In genomic region chr17:48453447-48453846, GRCh38 we compare ENCODE assay signal across 22 cellular contexts. TPM values are rescaled to one million over a fixed set of nuclear protein-coding genes. Genes with fewer than 3 reads are reported as not detected.
DNase-seq lines count a peak whose midpoint lies in the region; ATAC-seq and TF ChIP-seq lines count a peak whose summit lies in the region.
"Had no signal": no experiment of that assay in that cellular context is flagged by ENCODE, and none has a peak within 500 bp of the region (broad histone marks: within the 10 kb centered on the region; RNA-seq: fewer than 3 reads in every experiment).

No MANE protein-coding gene starts in this region.

- intact Hi-C loops in activated CD4-positive, alpha-beta T cell treated with anti-CD3 and anti-CD28 coated beads for 36 hours (cut with DNase I, micrococcal nuclease), result loop anchor here (1.0 to 10.0 kb wide), 2 partner anchors 12 to 349 kb away; partner anchors contain the start of genes CBX1 (in 1 of the 2) and SNX11 (in 1 of the 2)
- intact Hi-C loops in activated CD8-positive, alpha-beta T cell treated with anti-CD3 and anti-CD28 coated beads for 36 hours (cut with micrococcal nuclease), result no loop called here
- intact Hi-C loops in naive thymus-derived CD4-positive, alpha-beta T cell (cut with micrococcal nuclease), result loop anchor here (1.0 kb wide), 4 partner anchors 12 to 40 kb away; no protein-coding TSS in a partner anchor
- intact Hi-C loops in psoas muscle (cut with DNase I), result loop anchor here in 1 of 2 donors (10.0 kb wide), 1 partner anchor 99 kb away; no protein-coding TSS in a partner anchor

- peak overlapping the region; percentile 24 for H3K4me3 Mint-ChIP-seq in activated CD4-positive, alpha-beta T cell treated with anti-CD3 and anti-CD28 coated beads for 36 hours
- H3K4me3 Mint-ChIP-seq in activated CD8-positive, alpha-beta T cell treated with anti-CD3 and anti-CD28 coated beads for 36 hours, result peak overlapping the region; percentile 10
- peak overlapping the region; percentile 56 to 91 (median 79) for H3K4me3 Mint-ChIP-seq in naive thymus-derived CD4-positive, alpha-beta T cell
- H3K4me3 Mint-ChIP-seq: endodermal cell, neural progenitor cell had no signal

- no peak overlapping the region for H3K9ac ChIP-seq in KMS-11
- H3K9ac ChIP-seq: neural progenitor cell had no signal

- H3K27me3 ChIP-seq in KMS-11 (ENCODE audit: insufficient read depth, low read depth) (no peaks in the 10 kb centered on the region), psoas muscle (ENCODE audit: insufficient read depth in 3 of 3, low read length in 2 of 3) (peaks cover 0 to 4% (median 4%) of the 10 kb centered on the region in 3 donors)
- H3K27me3 ChIP-seq in naive thymus-derived CD4-positive, alpha-beta T cell (ENCODE audit: control insufficient read depth in 2 of 2, insufficient read depth in 2 of 2, low read length in 2 of 2), result no peaks in the 10 kb centered on the region
- H3K27me3 ChIP-seq: right atrium auricular region had no signal

- no peaks in the 10 kb centered on the region for H3K79me2 ChIP-seq in KMS-11 (ENCODE audit: insufficient read depth, low read depth)

- peaks cover 2% of the 10 kb centered on the region for H3K36me3 Mint-ChIP-seq in activated CD4-positive, alpha-beta T cell treated with anti-CD3 and anti-CD28 coated beads for 36 hours (ENCODE audit: low read depth)
- H3K36me3 Mint-ChIP-seq in activated CD8-positive, alpha-beta T cell treated with anti-CD3 and anti-CD28 coated beads for 36 hours (ENCODE audit: low read depth), result peaks cover 4% of the 10 kb centered on the region
- H3K36me3 Mint-ChIP-seq in naive thymus-derived CD4-positive, alpha-beta T cell, result peaks cover 0 to 26% (median 0%) of the 10 kb centered on the region in 5 donors
- H3K36me3 Mint-ChIP-seq: neural progenitor cell had no signal

- H3K36me3 ChIP-seq in KMS-11 (ENCODE audit: insufficient read depth), result no peaks in the 10 kb centered on the region
- no peaks in the 10 kb centered on the region for H3K36me3 ChIP-seq in naive thymus-derived CD4-positive, alpha-beta T cell (ENCODE audit: control insufficient read depth in 2 of 3, insufficient read depth in 3 of 3, low read length in 3 of 3)
- no peaks in the 10 kb centered on the region for H3K36me3 ChIP-seq in psoas muscle (ENCODE audit: insufficient read depth in 1 of 2, low read depth in 1 of 2)
- H3K36me3 ChIP-seq: lower lobe of right lung, neural progenitor cell, right atrium auricular region, upper lobe of right lung had no signal

- H3K9me3 ChIP-seq in naive thymus-derived CD4-positive, alpha-beta T cell (ENCODE audit: control insufficient read depth in 2 of 3, low read length in 3 of 3), result no peaks in the 10 kb centered on the region
- H3K9me3 ChIP-seq in psoas muscle, result no peaks in the 10 kb centered on the region
- H3K9me3 ChIP-seq: upper lobe of right lung had no signal

- H3K4me1 Mint-ChIP-seq in activated CD4-positive, alpha-beta T cell treated with anti-CD3 and anti-CD28 coated beads for 36 hours, result peaks cover 69% of the 10 kb centered on the region
- peaks cover 55% of the 10 kb centered on the region for H3K4me1 Mint-ChIP-seq in activated CD8-positive, alpha-beta T cell treated with anti-CD3 and anti-CD28 coated beads for 36 hours (ENCODE audit: low read depth)
- peaks cover 54 to 89% (median 82%) of the 10 kb centered on the region in 7 donors for H3K4me1 Mint-ChIP-seq in naive thymus-derived CD4-positive, alpha-beta T cell

- H2AFZ ChIP-seq in KMS-11 (ENCODE audit: low read depth), result peak overlapping the region; percentile 58
- H2AFZ ChIP-seq: neural progenitor cell had no signal

- H3K4me3 ChIP-seq in KMS-11 (IDR thresholded peaks at IDR 0.05; ENCODE audit: insufficient read depth, low read depth, low read length), result no peak overlapping the region
- peak overlapping the region; percentile 38 for H3K4me3 ChIP-seq in naive thymus-derived CD4-positive, alpha-beta T cell (ENCODE audit: low read length)
- no peak overlapping the region for H3K4me3 ChIP-seq in psoas muscle
- H3K4me3 ChIP-seq: lower lobe of right lung, neural progenitor cell, right atrium auricular region, upper lobe of right lung had no signal

- no peak for TF ChIP-seq CTCF in KMS-11 (conservative IDR thresholded peaks at IDR 0.05; ENCODE audit: low read depth, low read length)
- no peak for TF ChIP-seq CTCF in activated CD8-positive, alpha-beta T cell treated with anti-CD3 and anti-CD28 coated beads for 36 hours (IDR thresholded peaks at IDR 0.05)
- TF ChIP-seq CTCF in psoas muscle (IDR thresholded peaks at IDR 0.05), result no peak

- peaks cover 60% of the 10 kb centered on the region for H3K4me1 ChIP-seq in KMS-11 (ENCODE audit: low read depth, poor library complexity, severe bottlenecking)
- peaks cover 67 to 73% of the 10 kb centered on the region in 2 donors for H3K4me1 ChIP-seq in naive thymus-derived CD4-positive, alpha-beta T cell (ENCODE audit: control insufficient read depth in 2 of 2, insufficient read depth in 2 of 2, low read length in 2 of 2)
- peaks cover 4% of the 10 kb centered on the region for H3K4me1 ChIP-seq in psoas muscle
- H3K4me1 ChIP-seq: neural progenitor cell, upper lobe of right lung had no signal

- no peaks in the 10 kb centered on the region for H3K27me3 Mint-ChIP-seq in activated CD4-positive, alpha-beta T cell treated with anti-CD3 and anti-CD28 coated beads for 36 hours
- no peaks in the 10 kb centered on the region for H3K27me3 Mint-ChIP-seq in activated CD8-positive, alpha-beta T cell treated with anti-CD3 and anti-CD28 coated beads for 36 hours
- no peaks in the 10 kb centered on the region for H3K27me3 Mint-ChIP-seq in naive thymus-derived CD4-positive, alpha-beta T cell

- POLR2A ChIA-PET in activated CD4-positive, alpha-beta T cell treated with anti-CD3 and anti-CD28 coated beads for 36 hours (lab: Charles Lee), result interaction anchor here (1.2 kb wide), 1 partner anchor 14 kb away, joined by 4 read pairs; no protein-coding TSS in a partner anchor
- POLR2A ChIA-PET in activated CD8-positive, alpha-beta T cell treated with anti-CD3 and anti-CD28 coated beads for 36 hours (lab: Charles Lee), result interaction anchor here (0.6 to 5.4 kb wide), 5 partner anchors 11 to 92 kb away, joined by 3 to 58 read pairs (median 3); no protein-coding TSS in a partner anchor
- POLR2A ChIA-PET in naive thymus-derived CD4-positive, alpha-beta T cell (lab: Charles Lee), result interaction anchor here (0.6 to 8.8 kb wide), 14 partner anchors 15 to 187 kb away, joined by 3 to 183 read pairs (median 4); partner anchors contain the start of gene SKAP1

- peak; percentile 13 for ATAC-seq in activated CD4-positive, alpha-beta T cell treated with anti-CD3 and anti-CD28 coated beads for 36 hours
- ATAC-seq in activated CD8-positive, alpha-beta T cell treated with anti-CD3 and anti-CD28 coated beads for 36 hours, result peak; percentile 27
- ATAC-seq in naive thymus-derived CD4-positive, alpha-beta T cell, result peak; percentile 79
- no peak for ATAC-seq in psoas muscle
- ATAC-seq: lower lobe of right lung, Panc1, upper lobe of right lung had no signal

- H3K4me2 ChIP-seq in KMS-11, result peak overlapping the region; percentile 94
- H3K4me2 ChIP-seq: neural progenitor cell had no signal

- no peaks in the 10 kb centered on the region for H3K9me3 Mint-ChIP-seq in activated CD4-positive, alpha-beta T cell treated with anti-CD3 and anti-CD28 coated beads for 36 hours (ENCODE audit: low read depth)
- no peaks in the 10 kb centered on the region for H3K9me3 Mint-ChIP-seq in activated CD8-positive, alpha-beta T cell treated with anti-CD3 and anti-CD28 coated beads for 36 hours
- no peaks in the 10 kb centered on the region for H3K9me3 Mint-ChIP-seq in naive thymus-derived CD4-positive, alpha-beta T cell

- DNase-seq in activated CD4-positive, alpha-beta T cell treated with anti-CD3 and anti-CD28 coated beads for 36 hours, result no peak
- DNase-seq in activated CD4-positive, alpha-beta T cell treated with anti-CD3 and anti-CD28 coated beads, Interleukin-2, amount 50 U/mL, for 4 hours, result no peak
- no peak for DNase-seq in activated CD8-positive, alpha-beta T cell treated with anti-CD3 and anti-CD28 coated beads for 36 hours
- peak in 7 of 9 donors; percentile 58 to 83 (median 77) for DNase-seq in naive thymus-derived CD4-positive, alpha-beta T cell
- DNase-seq in dedifferentiated amniotic fluid mesenchymal stem cell (ENCODE audit: extremely low spot score) (no peak), SIG-M5 treated with dmso at 0.1 percent for 504 hours (lab: John Stamatoyannopoulos, UW; ENCODE audit: unreplicated experiment) (no peak), psoas muscle (no peak)
- DNase-seq: activated effector memory CD4-positive, alpha-beta T cell treated with anti-CD3 and anti-CD28 coated beads, Interleukin-2, amount 50 U/mL, for 16 hours; COR-L47; endodermal cell; GOT3; lower lobe of right lung; NCI-H187; NCI-H510A; stimulated activated CD4-positive, alpha-beta T cell treated with anti-CD3 and anti-CD28 coated beads, Interleukin-2, amount 100 ng/mL, for 48 hours; upper lobe of right lung had no signal

- H4K20me1 ChIP-seq in KMS-11 (ENCODE audit: insufficient read depth), result no peaks in the 10 kb centered on the region

- CTCF ChIA-PET in activated CD4-positive, alpha-beta T cell treated with anti-CD3 and anti-CD28 coated beads for 36 hours (lab: Charles Lee), result interaction anchor here (1.0 to 5.0 kb wide), 15 partner anchors 8 to 140 kb away, joined by 3 to 27 read pairs (median 5); partner anchors contain the start of gene HOXB5
- CTCF ChIA-PET in activated CD8-positive, alpha-beta T cell treated with anti-CD3 and anti-CD28 coated beads for 36 hours (lab: Charles Lee), result interaction anchor here (0.9 to 5.6 kb wide), 11 partner anchors 9 to 140 kb away, joined by 3 to 33 read pairs (median 7); partner anchors contain the start of gene HOXB5
- CTCF ChIA-PET in naive thymus-derived CD4-positive, alpha-beta T cell (lab: Charles Lee), result interaction anchor here (0.6 to 2.8 kb wide), 17 partner anchors 9 to 114 kb away, joined by 3 to 18 read pairs (median 4); no protein-coding TSS in a partner anchor

- H3K27ac ChIP-seq in KMS-11 (peak overlapping the region; percentile 21; the same call in 1 of the 2 replicates), psoas muscle (no peak overlapping the region)
- peak overlapping the region; percentile 32 for H3K27ac ChIP-seq in naive thymus-derived CD4-positive, alpha-beta T cell (ENCODE audit: low read depth, low read length)
- H3K27ac ChIP-seq: lower lobe of right lung, neural progenitor cell, right atrium auricular region, upper lobe of right lung had no signal

- peak overlapping the region; percentile 92 for H3K27ac Mint-ChIP-seq in activated CD4-positive, alpha-beta T cell treated with anti-CD3 and anti-CD28 coated beads for 36 hours
- peak overlapping the region; percentile 89 for H3K27ac Mint-ChIP-seq in activated CD8-positive, alpha-beta T cell treated with anti-CD3 and anti-CD28 coated beads for 36 hours
- peak overlapping the region; percentile 40 to 97 (median 85) for H3K27ac Mint-ChIP-seq in naive thymus-derived CD4-positive, alpha-beta T cell
- H3K27ac Mint-ChIP-seq: endodermal cell, neural progenitor cell had no signal

RNA-seq across cellular contexts. Expression of gene SKAP1, which starts 23.4 kb away (rescaled TPM):
- total RNA-seq in activated CD4-positive, alpha-beta T cell treated with anti-CD3 and anti-CD28 coated beads for 36 hours, result 100 to 1,000 TPM in 1 of 2 experiments, 10 to 100 TPM in 1; 76.1 to 109 TPM
- total RNA-seq in activated CD8-positive, alpha-beta T cell treated with anti-CD3 and anti-CD28 coated beads for 36 hours, result 10 to 100 TPM; 73.9 to 81.3 TPM
- 100 to 1,000 TPM in 4 of 5 experiments, 10 to 100 TPM in 1; 99.3 to 117 (median 109) TPM for total RNA-seq in naive thymus-derived CD4-positive, alpha-beta T cell
- polyA plus RNA-seq in naive thymus-derived CD4-positive, alpha-beta T cell, result 100 to 1,000 TPM; 254 to 289 TPM
- 1 to 10 TPM in 1 of 4 donors, under 1 TPM in 2, not detected in 1; 0.42 to 1.0 (median 0.44) TPM for total RNA-seq in psoas muscle
- under 1 TPM in 2 of 3 donors, not detected in 1; 0.09 to 0.12 TPM for polyA plus RNA-seq in psoas muscle
- total RNA-seq: bronchial epithelial cell, fibroblast of villous mesenchyme, right atrium auricular region had no signal

Comparison
In these comparisons a context has a peak if more than half of its experiments do, and no peak if none do; other contexts are left out.
1. ATAC-seq: peak in activated CD4-positive, alpha-beta T cell treated with anti-CD3 and anti-CD28 coated beads for 36 hours (single experiment), activated CD8-positive, alpha-beta T cell treated with anti-CD3 and anti-CD28 coated beads for 36 hours (single experiment) and naive thymus-derived CD4-positive, alpha-beta T cell (single experiment); none in psoas muscle (0 of 4).
2. DNase-seq: peak in naive thymus-derived CD4-positive, alpha-beta T cell (7 of 9); none in activated CD4-positive, alpha-beta T cell treated with anti-CD3 and anti-CD28 coated beads for 36 hours (single experiment), activated CD4-positive, alpha-beta T cell treated with anti-CD3 and anti-CD28 coated beads, Interleukin-2, amount 50 U/mL, for 4 hours (0 of 2), activated CD8-positive, alpha-beta T cell treated with anti-CD3 and anti-CD28 coated beads for 36 hours (single experiment), dedifferentiated amniotic fluid mesenchymal stem cell (single experiment), SIG-M5 treated with dmso at 0.1 percent for 504 hours (single experiment) and psoas muscle (0 of 2).
3. H3K4me3 Mint-ChIP-seq: peak in every context shown above with its lines; median percentile 79 in naive thymus-derived CD4-positive, alpha-beta T cell; 24 in activated CD4-positive, alpha-beta T cell treated with anti-CD3 and anti-CD28 coated beads for 36 hours; 10 in activated CD8-positive, alpha-beta T cell treated with anti-CD3 and anti-CD28 coated beads for 36 hours.
4. RNA of gene SKAP1, which starts 23.4 kb away (total RNA-seq): 76.1 to 109 TPM in activated CD4-positive, alpha-beta T cell treated with anti-CD3 and anti-CD28 coated beads for 36 hours, 99.3 to 117 TPM in naive thymus-derived CD4-positive, alpha-beta T cell and 73.9 to 81.3 TPM in activated CD8-positive, alpha-beta T cell treated with anti-CD3 and anti-CD28 coated beads for 36 hours; 0.42 to 1.0 TPM in psoas muscle; every median in the first group is over 10 times any median in the second.
5. Peak in every context shown above with its lines, with median percentiles within 50 percentile points of each other: H3K27ac Mint-ChIP-seq.